ENCODE assay signal across 1 cellular context in genomic region chr20:347640-348484, GRCh38.
TF ChIP-seq lines count a peak whose summit lies in the region.

No MANE protein-coding gene starts in this region.

TF ChIP-seq in SK-N-SH treated with all-trans-retinoic acid at 6 μM for 48 hours, 23 proteins besides CTCF, POLR2A, EP300 and RAD21 (continued from another document):
- TF ChIP-seq ZNF8 (CRISPR knock-in tag; IDR thresholded peaks at IDR 0.05) = no peak
- peak; percentile 98 for TF ChIP-seq ESRRG (CRISPR knock-in tag; IDR thresholded peaks at IDR 0.05)
- TF ChIP-seq TSHZ2 (CRISPR knock-in tag; IDR thresholded peaks at IDR 0.05) = no peak
- TF ChIP-seq OSR1 (CRISPR knock-in tag; IDR thresholded peaks at IDR 0.05) = no peak
- TF ChIP-seq SNAI2 (CRISPR knock-in tag; IDR thresholded peaks at IDR 0.05) = no peak
- TF ChIP-seq CSRNP3 (CRISPR knock-in tag; IDR thresholded peaks at IDR 0.05) = no peak
- TF ChIP-seq ZFP30 (CRISPR knock-in tag; IDR thresholded peaks at IDR 0.05) = no peak; the same call in 1 of the 2 replicates
- no peak for TF ChIP-seq ARNTL (CRISPR knock-in tag; IDR thresholded peaks at IDR 0.05; ENCODE audit: borderline replicate concordance, low read depth)
- 0 out of 2 replicates have a peak, but pooled peaks have one; percentile 30 for TF ChIP-seq ZNF70 (CRISPR knock-in tag; IDR thresholded peaks at IDR 0.05)
- no peak for TF ChIP-seq PPARA (CRISPR knock-in tag; IDR thresholded peaks at IDR 0.05; ENCODE audit: borderline replicate concordance)
